ENCODE assay signal across 22 cellular contexts in genomic region chr3:156491192-156491591, GRCh38.
"Had no signal": no experiment of that assay in that cellular context is flagged by ENCODE, and none has a peak within 500 bp of the region (broad histone marks: within the 10 kb centered on the region; RNA-seq: fewer than 3 reads in every experiment).

No MANE protein-coding gene starts in this region.

- H3K9ac ChIP-seq: neural progenitor cell, parathyroid adenoma had no signal

- H3K27ac ChIP-seq: epithelial cell of prostate, gastrocnemius medialis, hepatocyte, neural progenitor cell, parathyroid adenoma, right atrium auricular region, spleen, suprapubic skin, upper lobe of right lung, uterus had no signal

- H3K4me2 ChIP-seq: hepatocyte, neural progenitor cell had no signal

- H3K9me3 ChIP-seq: gastrocnemius medialis, mucosa of descending colon, right atrium auricular region, spleen, suprapubic skin, transverse colon, upper lobe of right lung, uterus had no signal

- H3K36me3 ChIP-seq: gastrocnemius medialis, heart left ventricle, neural progenitor cell, right atrium auricular region, spleen, suprapubic skin, transverse colon, upper lobe of right lung, uterus had no signal

- H3K27me3 ChIP-seq: gastrocnemius medialis, heart left ventricle, hepatocyte, neural progenitor cell, right atrium auricular region, spleen, suprapubic skin, transverse colon, upper lobe of right lung, uterus had no signal

- H3K79me2 ChIP-seq: hepatocyte, parathyroid adenoma had no signal

- H2AFZ ChIP-seq: hepatocyte, neural progenitor cell, parathyroid adenoma had no signal

- ATAC-seq: esophagus mucosa; gastrocnemius medialis; heart left ventricle; left lobe of liver; mucosa of descending colon; naive thymus-derived CD4-positive, alpha-beta T cell; sciatic nerve; stimulated activated naive B cell treated with anti-CD40 and anti-IgM and Interleukin-4, amounts not matched to agents 10 μg/mL and 1 μg/mL and 100 μg/mL, for 72 hours; upper lobe of right lung had no signal

- DNase-seq: cortex of kidney; foreskin fibroblast; gastrocnemius medialis; heart left ventricle; kidney; mesenchymal stem cell; mucosa of descending colon; naive thymus-derived CD4-positive, alpha-beta T cell; spleen; stimulated activated naive B cell treated with anti-CD40 and anti-IgM and Interleukin-4, amounts not matched to agents 10 μg/mL and 1 μg/mL and 100 μg/mL, for 72 hours; transverse colon; upper lobe of right lung; uterus had no signal

- FAIRE-seq: kidney had no signal

- H3K4me3 ChIP-seq: gastrocnemius medialis, heart left ventricle, hepatocyte, mucosa of descending colon, neural progenitor cell, right atrium auricular region, spleen, suprapubic skin, transverse colon, upper lobe of right lung, uterus had no signal

- H3K4me1 ChIP-seq: gastrocnemius medialis, neural progenitor cell, parathyroid adenoma, right atrium auricular region, spleen, suprapubic skin, upper lobe of right lung, uterus had no signal
